In genomic region chr6:10426781-10427279, GRCh38 we compare ENCODE assay signal across 9 cellular contexts. TPM values are rescaled to one million over a fixed set of nuclear protein-coding genes. Genes with fewer than 3 reads are reported as not detected.
DNase-seq lines count a peak whose midpoint lies in the region; ATAC-seq, FAIRE-seq and TF ChIP-seq lines count a peak whose summit lies in the region.
"Had no signal": no experiment of that assay in that cellular context is flagged by ENCODE, and none has a peak within 500 bp of the region (broad histone marks: within the 10 kb centered on the region; RNA-seq: fewer than 3 reads in every experiment).

No MANE protein-coding gene starts in this region.

- H2AFZ ChIP-seq in hepatocyte: peak overlapping the region; percentile 91

- no peak for ATAC-seq in HG03469 (IDR thresholded peaks at IDR 0.05; ENCODE audit: unreplicated experiment)
- no peak for ATAC-seq in GM19467 (IDR thresholded peaks at IDR 0.05; ENCODE audit: unreplicated experiment)

- TF ChIP-seq CTCF in WI38 (IDR thresholded peaks at IDR 0.05; ENCODE audit: low read depth, low read length) (no peak), hepatocyte (IDR thresholded peaks at IDR 0.05; ENCODE audit: poor library complexity) (no peak)

- DNase-seq in NCI-H1417 (lab: John Stamatoyannopoulos, UW) (peak; percentile 45 to 71 (median 58)), NCI-H1417 treated with DMSO at 0.1 percent for 48 hours (lab: John Stamatoyannopoulos, UW) (no peak), hepatocyte (ENCODE audit: low spot score) (no peak), small intestine (no peak), cerebellar nuclear complex (lab: John Stamatoyannopoulos, UW) (no peak)
- DNase-seq: kidney glomerular epithelial cell had no signal

- H3K4me1 ChIP-seq in hepatocyte (ENCODE audit: insufficient read depth) (peaks cover 16% of the 10 kb centered on the region), small intestine (ENCODE audit: control insufficient read depth in 2 of 2, insufficient read depth in 1 of 2, low read depth in 1 of 2, low read length in 1 of 2) (peaks cover 0 to 4% of the 10 kb centered on the region in 2 donors)

- H3K36me3 ChIP-seq in hepatocyte (replicated peaks; ENCODE audit: insufficient read depth, low read depth) (no peaks in the 10 kb centered on the region), small intestine (ENCODE audit: control insufficient read depth in 2 of 2, insufficient read depth in 2 of 2, low read length in 2 of 2) (no peaks in the 10 kb centered on the region)

- H3K4me2 ChIP-seq in hepatocyte: peak overlapping the region; percentile 96

- no peaks in the 10 kb centered on the region for H3K79me2 ChIP-seq in hepatocyte

- WGBS in hepatocyte (ENCODE audit: low lambda C conversion rate, missing lambda C conversion rate): 10% methylated on average over 6 of the region's 6 CpGs
- 10 to 16% (median 13%) methylated on average over 6 of the region's 6 CpGs for WGBS in small intestine, 3 donors

- no peak for FAIRE-seq in small intestine (lab: Jason Lieb, UNC)

- H3K9me2 ChIP-seq in hepatocyte (replicated peaks; ENCODE audit: insufficient read depth): no peaks in the 10 kb centered on the region

- H3K4me3 ChIP-seq in WI38 (ENCODE audit: low read depth, low read length) (peak overlapping the region; percentile 51), hepatocyte (peak overlapping the region; percentile 50), small intestine (ENCODE audit: low read depth in 1 of 2, low read length in 2 of 2) (peak overlapping the region; percentile 16 to 39)

- H3K27ac ChIP-seq in hepatocyte (peak overlapping the region; percentile 75), small intestine (ENCODE audit: low read depth in 1 of 2, low read length in 1 of 2) (no peak overlapping the region)

- no peaks in the 10 kb centered on the region for H4K20me1 ChIP-seq in hepatocyte (ENCODE audit: insufficient read depth, poor library complexity, severe bottlenecking)

- H3K9me3 ChIP-seq in hepatocyte (ENCODE audit: low read depth): no peaks in the 10 kb centered on the region
- H3K9me3 ChIP-seq in small intestine (ENCODE audit: control insufficient read depth, low read depth): no peaks in the 10 kb centered on the region

- peaks cover 40% of the 10 kb centered on the region for H3K27me3 ChIP-seq in hepatocyte
- peaks cover 0 to 42% of the 10 kb centered on the region in 2 donors for H3K27me3 ChIP-seq in small intestine (ENCODE audit: control insufficient read depth in 2 of 2, insufficient read depth in 2 of 2, low read length in 2 of 2)

RNA-seq across cellular contexts. Expression of gene TFAP2A, which starts 12.0 kb away (rescaled TPM):
- 6.2 TPM in 2 replicates for total RNA-seq in hepatocyte
- 14.9 and 17.5 TPM in 2 replicates for polyA plus RNA-seq in hepatocyte
- polyA plus RNA-seq in small intestine: under 1 TPM in 1 of 3 donors, not detected in 2; 0.19 TPM

Comparison
In these comparisons a context has a peak if more than half of its experiments do, and no peak if none do; other contexts are left out.
1. DNase-seq: peak in NCI-H1417 (3 of 3); none in NCI-H1417 treated with DMSO at 0.1 percent for 48 hours (single experiment), hepatocyte (single experiment), small intestine (single experiment) and cerebellar nuclear complex (0 of 2).
2. RNA of gene TFAP2A, which starts 12.0 kb away (polyA plus RNA-seq): 14.9 to 17.5 TPM in hepatocyte; 0.19 TPM in small intestine; every median in the first group is over 10 times any median in the second.
3. Peak in every context shown above with its lines, with median percentiles within 50 percentile points of each other: H3K4me3 ChIP-seq.